9 cellular contexts compared by ENCODE assay signal in genomic region chr16:28182183-28182582, GRCh38. TPM values are rescaled to one million over a fixed set of nuclear protein-coding genes. Genes with fewer than 3 reads are reported as not detected.
A peak's percentile ranks its signal among the peaks of the same experiment; 100 is the strongest.
DNase-seq lines count a peak whose midpoint lies in the region; ATAC-seq and TF ChIP-seq lines count a peak whose summit lies in the region.
"Had no signal": no experiment of that assay in that cellular context is flagged by ENCODE, and none has a peak within 500 bp of the region (broad histone marks: within the 10 kb centered on the region; RNA-seq: fewer than 3 reads in every experiment).

No MANE protein-coding gene starts in this region.

- peak overlapping the region; percentile 72 to 89 for H3K4me3 Mint-ChIP-seq in activated T-cell treated with anti-CD3 and anti-CD28 coated beads, Interleukin-2, amount 50 U/mL, for 72 hours

- peaks cover 76% of the 10 kb centered on the region for H3K4me1 Mint-ChIP-seq in activated T-cell treated with anti-CD3 and anti-CD28 coated beads, Interleukin-2, amount 50 U/mL, for 72 hours (ENCODE audit: low read depth)

- H3K36me3 ChIP-seq in left lung: peaks cover 0 to 16% of the 10 kb centered on the region in 2 donors

- DNase-seq in activated CD4-positive, CD25-positive, alpha-beta regulatory T cell treated with anti-CD3 and anti-CD28 coated beads, Interleukin-2, amount 50 U/mL, for 16 hours (ENCODE audit: low read depth, low spot score): peak; percentile 10
- DNase-seq in activated CD4-positive, CD25-positive, alpha-beta regulatory T cell treated with anti-CD3 and anti-CD28 coated beads, Interleukin-2, amount 50 U/mL, for 72 hours: no peak
- peak; percentile 70 to 78 for DNase-seq in activated T-cell treated with anti-CD3 and anti-CD28 coated beads, Interleukin-2, amount 50 U/mL, for 72 hours
- DNase-seq in left lung (no peak), NCI-H1694 (lab: John Stamatoyannopoulos, UW) (no peak), GM19238 (ENCODE audit: insufficient read length, low spot score) (no peak)
- peak; percentile 53 for DNase-seq in stimulated activated naive CD8-positive, alpha-beta T cell treated with anti-CD3 and anti-CD28 coated beads, Interleukin-15, Interleukin-2, amounts not matched to agents 100 U/mL and 50 U/mL, for 24 hours
- DNase-seq in central memory CD4-positive, alpha-beta T cell: no peak
- DNase-seq: NCI-H2029 had no signal

- H3K4me1 ChIP-seq in left lung: peaks cover 16 to 57% of the 10 kb centered on the region in 2 donors

- peak overlapping the region; percentile 81 for H3K27ac Mint-ChIP-seq in activated T-cell treated with anti-CD3 and anti-CD28 coated beads, Interleukin-2, amount 50 U/mL, for 72 hours

- intact Hi-C loops in left lung (cut with DNase I): no loop called here

- peak overlapping the region; percentile 14 to 86 for H3K27ac ChIP-seq in left lung

- H3K36me3 Mint-ChIP-seq in activated T-cell treated with anti-CD3 and anti-CD28 coated beads, Interleukin-2, amount 50 U/mL, for 72 hours (ENCODE audit: insufficient read depth in 2 of 2): peaks cover 15 to 34% of the 10 kb centered on the region in 2 donors

- H3K9me3 ChIP-seq in left lung: no peaks in the 10 kb centered on the region

- no peaks in the 10 kb centered on the region for H3K27me3 ChIP-seq in left lung

- TF ChIP-seq CTCF in left lung (IDR thresholded peaks at IDR 0.05): no peak

- H3K27me3 Mint-ChIP-seq in activated T-cell treated with anti-CD3 and anti-CD28 coated beads, Interleukin-2, amount 50 U/mL, for 72 hours (ENCODE audit: low read depth): no peaks in the 10 kb centered on the region

- H3K9me3 Mint-ChIP-seq in activated T-cell treated with anti-CD3 and anti-CD28 coated beads, Interleukin-2, amount 50 U/mL, for 72 hours: peaks cover 2% of the 10 kb centered on the region in 2 donors

- ATAC-seq in activated T-cell treated with anti-CD3 and anti-CD28 coated beads, Interleukin-2, amount 50 U/mL, for 72 hours (replicated peaks in 1 of 2): peak; percentile 95 to 98
- ATAC-seq in left lung: no peak
- peak; percentile 95 for ATAC-seq in stimulated activated naive CD8-positive, alpha-beta T cell treated with anti-CD3 and anti-CD28 coated beads, Interleukin-15, Interleukin-2, amounts not matched to agents 100 U/mL and 50 U/mL, for 24 hours

- no peak overlapping the region for H3K4me3 ChIP-seq in left lung

RNA-seq across cellular contexts. Expression of gene XPO6, which starts 29.6 kb away (rescaled TPM):
- total RNA-seq in activated T-cell treated with anti-CD3 and anti-CD28 coated beads, Interleukin-2, amount 50 U/mL, for 72 hours: 100 to 1,000 TPM; 276 to 279 TPM
- 100 to 1,000 TPM in 1 of 2 donors, 10 to 100 TPM in 1; 87.3 to 155 TPM for total RNA-seq in left lung

Comparison
In these comparisons a context has a peak if more than half of its experiments do, and no peak if none do; other contexts are left out.
1. DNase-seq: peak in activated CD4-positive, CD25-positive, alpha-beta regulatory T cell treated with anti-CD3 and anti-CD28 coated beads, Interleukin-2, amount 50 U/mL, for 16 hours (single experiment), activated T-cell treated with anti-CD3 and anti-CD28 coated beads, Interleukin-2, amount 50 U/mL, for 72 hours (2 of 2) and stimulated activated naive CD8-positive, alpha-beta T cell treated with anti-CD3 and anti-CD28 coated beads, Interleukin-15, Interleukin-2, amounts not matched to agents 100 U/mL and 50 U/mL, for 24 hours (single experiment); none in activated CD4-positive, CD25-positive, alpha-beta regulatory T cell treated with anti-CD3 and anti-CD28 coated beads, Interleukin-2, amount 50 U/mL, for 72 hours (single experiment), left lung (0 of 2), central memory CD4-positive, alpha-beta T cell (single experiment), NCI-H1694 (single experiment) and GM19238 (single experiment).